ENCODE assay signal across 16 cellular contexts in the genomic region with DNA sequence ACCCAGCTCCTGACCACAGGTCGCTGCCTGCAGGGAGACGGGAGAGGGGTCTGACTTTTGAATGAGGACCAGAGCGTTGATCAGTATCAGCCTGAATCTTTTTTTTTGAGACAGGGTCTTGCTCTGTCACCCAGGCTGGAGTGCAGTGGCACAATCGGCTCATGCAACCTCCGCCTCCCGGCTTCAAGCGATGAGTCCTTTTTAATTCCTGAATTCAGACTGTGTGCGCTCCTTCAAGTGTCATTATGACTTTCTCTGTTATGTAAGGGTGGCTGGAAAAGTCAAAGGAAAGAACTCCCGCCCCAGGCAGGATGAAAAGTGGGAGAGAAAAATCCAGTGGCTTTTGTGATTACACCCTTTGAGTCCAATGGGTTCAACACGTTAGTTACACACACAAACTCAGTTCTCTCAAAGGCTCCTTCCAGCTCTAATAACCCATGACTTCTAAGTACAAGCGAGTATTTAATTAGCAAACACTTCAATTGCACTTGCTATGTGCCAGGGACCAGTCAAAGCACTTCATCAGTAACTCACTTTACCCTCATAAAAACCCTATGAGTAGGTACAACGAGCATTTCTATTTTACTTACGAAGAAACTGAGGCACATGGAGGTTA.
"Had no signal": no experiment of that assay in that cellular context is flagged by ENCODE, and none has a peak within 500 bp of the region (broad histone marks: within the 10 kb centered on the region; RNA-seq: fewer than 3 reads in every experiment).

No MANE protein-coding gene starts in this region.

- H3K27ac ChIP-seq: heart left ventricle, ovary, right atrium auricular region, sigmoid colon, skin epidermis, stomach, thoracic aorta had no signal

- ATAC-seq: esophagus mucosa, heart left ventricle, natural killer cell had no signal

- H3K36me3 ChIP-seq: heart left ventricle, ovary, right atrium auricular region, sigmoid colon, stomach, thoracic aorta had no signal

- H3K27me3 ChIP-seq: heart left ventricle, ovary, right atrium auricular region, sigmoid colon, stomach had no signal

- H3K4me3 ChIP-seq: heart left ventricle, ovary, right atrium auricular region, sigmoid colon, skin epidermis, stomach, thoracic aorta had no signal

- DNase-seq: effector memory CD4-positive, alpha-beta T cell; heart left ventricle; hippocampal formation; kidney glomerular epithelial cell; natural killer cell; ovary; stimulated activated CD4-positive, alpha-beta T cell treated with anti-CD3 and anti-CD28 coated beads, Interleukin-12 subunit alpha, Interleukin-12 subunit beta, amount 100 ng/mL, for 4 hours; stimulated activated naive CD4-positive, alpha-beta T cell; substantia nigra; trophoblast cell had no signal

- H3K9me3 ChIP-seq: ovary, right atrium auricular region, sigmoid colon, thoracic aorta had no signal

- H3K4me1 ChIP-seq: heart left ventricle, right atrium auricular region, sigmoid colon, stomach had no signal
